ENCODE assay signal across 9 cellular contexts in genomic region chr1:12052008-12052573, GRCh38. TPM values are rescaled to one million over a fixed set of nuclear protein-coding genes. Genes with fewer than 3 reads are reported as not detected.
DNase-seq lines count a peak whose midpoint lies in the region; TF ChIP-seq lines count a peak whose summit lies in the region.
"Had no signal": no experiment of that assay in that cellular context is flagged by ENCODE, and none has a peak within 500 bp of the region (broad histone marks: within the 10 kb centered on the region; RNA-seq: fewer than 3 reads in every experiment).

No MANE protein-coding gene starts in this region.

- H3K4me3 ChIP-seq in HEK293 (ENCODE audit: low read depth, low read length) (no peak overlapping the region), adrenal gland (no peak overlapping the region), stomach smooth muscle (ENCODE audit: low read length in 2 of 2) (peak overlapping the region; percentile 22 to 35)

- H3K4me1 ChIP-seq in HEK293 (ENCODE audit: control insufficient read depth, insufficient read depth, low read length) (no peaks in the 10 kb centered on the region), adrenal gland (replicated peaks in 1 of 2) (peaks cover 9 to 16% of the 10 kb centered on the region in 2 donors), stomach smooth muscle (ENCODE audit: control insufficient read depth, insufficient read depth, low read length) (peaks cover 24% of the 10 kb centered on the region)

- CTCF ChIA-PET in HEK293 (lab: Yijun Ruan, JAX): interaction anchor here (0.9 to 2.3 kb wide), 3 partner anchors 27 to 214 kb away, joined by 3 to 15 read pairs (median 3); no protein-coding TSS in a partner anchor

- 10 to 19% (median 12%) methylated on average over 5 to 9 of the region's 9 CpGs for WGBS in adrenal gland, 4 donors

- no peak for TF ChIP-seq POLR2A in adrenal gland (IDR thresholded peaks at IDR 0.05)

- H3K27me3 ChIP-seq in adrenal gland: no peaks in the 10 kb centered on the region
- no peaks in the 10 kb centered on the region for H3K27me3 ChIP-seq in stomach smooth muscle (ENCODE audit: control insufficient read depth in 1 of 2, insufficient read depth in 2 of 2, low read length in 2 of 2)

- no peak overlapping the region for H3K27ac ChIP-seq in HEK293 (ENCODE audit: extremely low read depth, low read depth, low read length)
- H3K27ac ChIP-seq in adrenal gland: peak overlapping the region in 2 of 5 donors; percentile 11 to 27
- peak overlapping the region; percentile 60 for H3K27ac ChIP-seq in stomach smooth muscle (ENCODE audit: low read length)

- H3K36me3 ChIP-seq in HEK293 (ENCODE audit: control insufficient read depth in 2 of 2, insufficient read depth in 1 of 2, low read length in 2 of 2) (no peaks in the 10 kb centered on the region), adrenal gland (replicated peaks in 1 of 2) (no peaks in the 10 kb centered on the region), stomach smooth muscle (ENCODE audit: control insufficient read depth in 2 of 2, insufficient read depth in 2 of 2, low read length in 2 of 2) (no peaks in the 10 kb centered on the region)

- TF ChIP-seq CTCF in HEK293 (tag by site-specific recombination; IDR thresholded peaks at IDR 0.05): no peak
- TF ChIP-seq CTCF in adrenal gland (IDR thresholded peaks at IDR 0.05): no peak

- peak; percentile 55 for DNase-seq in stimulated activated CD4-positive, alpha-beta T cell treated with anti-CD3 and anti-CD28 coated beads, Interleukin-1b, Interleukin-23, amount 100 ng/mL, for 48 hours
- DNase-seq in stimulated activated CD4-positive, alpha-beta T cell treated with anti-CD3 and anti-CD28 coated beads, Interleukin-12 subunit alpha, Interleukin-12 subunit beta, amount 100 ng/mL, for 4 hours: no peak
- DNase-seq in M059J (ENCODE audit: low read depth) (peak; percentile 88), adrenal gland (peak; percentile 75 to 91 (median 85)), iris pigment epithelial cell (ENCODE audit: low read depth) (peak; percentile 86), NCI-H1092 (lab: John Stamatoyannopoulos, UW) (no peak)

- no peaks in the 10 kb centered on the region for H3K9me3 ChIP-seq in HEK293 (ENCODE audit: control insufficient read depth, insufficient read depth, low read depth, low read length)
- H3K9me3 ChIP-seq in adrenal gland (replicated peaks in 1 of 3): no peaks in the 10 kb centered on the region
- no peaks in the 10 kb centered on the region for H3K9me3 ChIP-seq in stomach smooth muscle (ENCODE audit: control insufficient read depth in 2 of 2, low read length in 2 of 2)

- H3K9ac ChIP-seq in stomach smooth muscle (ENCODE audit: low read length in 2 of 2): peak overlapping the region in 1 of 2 donors; percentile 13

- intact Hi-C loops in adrenal gland (cut with DNase I): no loop called here

- POLR2A ChIA-PET in HEK293 (lab: Yijun Ruan, JAX): interaction anchor here (0.9 kb wide), 1 partner anchor 33 kb away, joined by 3 read pairs; the partner anchor contains the start of gene MIIP

TF ChIP-seq in HEK293, 187 proteins besides CTCF, POLR2A, EP300 and RAD21 (continues in another document):
- TF ChIP-seq ZNF350 (tag by site-specific recombination; IDR thresholded peaks at IDR 0.05): no peak
- TF ChIP-seq PRDM10 (tag by site-specific recombination; IDR thresholded peaks at IDR 0.05): peak; percentile 29; the same call in 1 of the 2 replicates
- no peak for TF ChIP-seq ZNF114 (tag by site-specific recombination; IDR thresholded peaks at IDR 0.05)
- no peak for TF ChIP-seq ZNF677 (tag by site-specific recombination; IDR thresholded peaks at IDR 0.05)
- TF ChIP-seq GLI2 (tag by site-specific recombination; IDR thresholded peaks at IDR 0.05; ENCODE audit: borderline replicate concordance, low read depth): no peak
- peak; percentile 95 for TF ChIP-seq KLF10 (tag by site-specific recombination; IDR thresholded peaks at IDR 0.05)
- TF ChIP-seq, protein P1, sequence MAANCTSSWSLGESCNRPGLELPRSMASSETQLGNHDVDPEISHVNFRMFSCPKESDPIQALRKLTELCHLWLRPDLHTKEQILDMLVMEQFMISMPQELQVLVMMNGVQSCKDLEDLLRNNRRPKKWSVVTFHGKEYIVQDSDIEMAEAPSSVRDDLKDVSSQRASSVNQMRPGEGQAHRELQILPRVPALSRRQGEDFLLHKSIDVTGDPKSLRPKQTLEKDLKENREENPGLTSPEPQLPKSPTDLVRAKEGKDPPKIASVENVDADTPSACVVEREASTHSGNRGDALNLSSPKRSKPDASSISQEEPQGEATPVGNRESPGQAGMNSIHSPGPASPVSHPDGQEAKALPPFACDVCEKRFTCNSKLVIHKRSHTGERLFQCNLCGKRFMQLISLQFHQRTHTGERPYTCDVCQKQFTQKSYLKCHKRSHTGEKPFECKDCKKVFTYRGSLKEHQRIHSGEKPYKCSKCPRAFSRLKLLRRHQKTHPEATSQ (tag by site-specific recombination; IDR thresholded peaks at IDR 0.05): no peak
- TF ChIP-seq, protein P2, sequence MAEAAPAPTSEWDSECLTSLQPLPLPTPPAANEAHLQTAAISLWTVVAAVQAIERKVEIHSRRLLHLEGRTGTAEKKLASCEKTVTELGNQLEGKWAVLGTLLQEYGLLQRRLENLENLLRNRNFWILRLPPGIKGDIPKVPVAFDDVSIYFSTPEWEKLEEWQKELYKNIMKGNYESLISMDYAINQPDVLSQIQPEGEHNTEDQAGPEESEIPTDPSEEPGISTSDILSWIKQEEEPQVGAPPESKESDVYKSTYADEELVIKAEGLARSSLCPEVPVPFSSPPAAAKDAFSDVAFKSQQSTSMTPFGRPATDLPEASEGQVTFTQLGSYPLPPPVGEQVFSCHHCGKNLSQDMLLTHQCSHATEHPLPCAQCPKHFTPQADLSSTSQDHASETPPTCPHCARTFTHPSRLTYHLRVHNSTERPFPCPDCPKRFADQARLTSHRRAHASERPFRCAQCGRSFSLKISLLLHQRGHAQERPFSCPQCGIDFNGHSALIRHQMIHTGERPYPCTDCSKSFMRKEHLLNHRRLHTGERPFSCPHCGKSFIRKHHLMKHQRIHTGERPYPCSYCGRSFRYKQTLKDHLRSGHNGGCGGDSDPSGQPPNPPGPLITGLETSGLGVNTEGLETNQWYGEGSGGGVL (tag by site-specific recombination; IDR thresholded peaks at IDR 0.05): no peak; the same call in none of the 2 replicates
- no peak for TF ChIP-seq TCF7L2 (IDR thresholded peaks at IDR 0.05; ENCODE audit: borderline replicate concordance, low read depth, low read length)
- no peak for TF ChIP-seq ZNF501 (tag by site-specific recombination; IDR thresholded peaks at IDR 0.05)
- TF ChIP-seq ZNF184 (tag by site-specific recombination; IDR thresholded peaks at IDR 0.05): peak; percentile 59; the same call in 1 of the 2 replicates
- TF ChIP-seq ZNF174 (tag by site-specific recombination; IDR thresholded peaks at IDR 0.05): no peak
- no peak for TF ChIP-seq ZNF280C (tag by site-specific recombination; IDR thresholded peaks at IDR 0.05)
- no peak for TF ChIP-seq SALL2 (tag by site-specific recombination; IDR thresholded peaks at IDR 0.05; ENCODE audit: borderline replicate concordance)

RNA-seq across cellular contexts. Expression of gene TNFRSF8, which starts 11.0 kb away (rescaled TPM):
- total RNA-seq in M059J (2014; rRNA removed; shearing (Covaris generic)): 0.47 TPM in 1 of 2 replicates, not detected in the other
- under 1 TPM; 0.28 to 0.61 (median 0.44) TPM for total RNA-seq in adrenal gland
- under 1 TPM in 2 of 3 donors, not detected in 1; 0.40 to 0.54 TPM for polyA plus RNA-seq in adrenal gland
- total RNA-seq: temporal lobe had no signal

RNA-seq across cellular contexts. Expression of gene MIIP, which starts 32.8 kb away (rescaled TPM):
- 16.3 and 26.0 TPM in 2 replicates for total RNA-seq in M059J (2014; rRNA removed; shearing (Covaris generic))
- 10 to 100 TPM; 15.1 to 60.7 (median 26.6) TPM for total RNA-seq in adrenal gland
- polyA plus RNA-seq in adrenal gland: 10 to 100 TPM in 2 of 3 donors, 1 to 10 TPM in 1; 5.0 to 71.1 (median 43.7) TPM

Comparison
In these comparisons a context has a peak if more than half of its experiments do, and no peak if none do; other contexts are left out.
1. DNase-seq: peak in stimulated activated CD4-positive, alpha-beta T cell treated with anti-CD3 and anti-CD28 coated beads, Interleukin-1b, Interleukin-23, amount 100 ng/mL, for 48 hours (single experiment), M059J (single experiment), adrenal gland (7 of 7) and iris pigment epithelial cell (single experiment); none in stimulated activated CD4-positive, alpha-beta T cell treated with anti-CD3 and anti-CD28 coated beads, Interleukin-12 subunit alpha, Interleukin-12 subunit beta, amount 100 ng/mL, for 4 hours (single experiment) and NCI-H1092 (single experiment).
2. H3K4me3 ChIP-seq: peak in stomach smooth muscle (2 of 2); none in HEK293 (single experiment) and adrenal gland (0 of 4).